ENCODE assay signal across 1 cellular context in genomic region chr3:194584866-194585265, GRCh38.
A peak's percentile ranks its signal among the peaks of the same experiment; 100 is the strongest.
TF ChIP-seq lines count a peak whose summit lies in the region.

No MANE protein-coding gene starts in this region.

TF ChIP-seq in K562, 482 proteins besides CTCF, POLR2A, EP300 and RAD21 (continued from another document):
- TF ChIP-seq DMBX1 (CRISPR knock-in tag; IDR thresholded peaks at IDR 0.05; ENCODE audit: borderline replicate concordance) (no peak), HSF4 (CRISPR knock-in tag; IDR thresholded peaks at IDR 0.05; ENCODE audit: borderline replicate concordance) (no peak), KDM1A (IDR thresholded peaks at IDR 0.05) (peak; percentile 44 to 56; a peak in 2 of 4 replicates), CUX1 (CRISPR knock-in tag; IDR thresholded peaks at IDR 0.05) (no peak), RCOR1 (IDR thresholded peaks at IDR 0.05; ENCODE audit: borderline replicate concordance in 1 of 2, low read depth in 2 of 2, low read length in 2 of 2) (peak in 1 of 2 experiments; percentile 47; a peak in 1 of 4 replicates), BACH1 (tag; IDR thresholded peaks at IDR 0.05) (0 out of 2 replicates have a peak, but pooled peaks have one; percentile 7), RBM25 (IDR thresholded peaks at IDR 0.05; ENCODE audit: low read depth, low read length, severe bottlenecking) (peak; percentile 5), MEIS2 (IDR thresholded peaks at IDR 0.05; ENCODE audit: partially characterized antibody) (peak; percentile 37), CBFA2T3 (IDR thresholded peaks at IDR 0.05) (0 out of 2 replicates have a peak, but pooled peaks have one; percentile 10), POLR2AphosphoS2 (IDR thresholded peaks at IDR 0.05; ENCODE audit: low read length) (0 out of 2 replicates have a peak, but pooled peaks have one; percentile 1), FOXK2 (conservative IDR thresholded peaks at IDR 0.05 in 1 of 2, IDR thresholded peaks at IDR 0.05 in 1 of 2; ENCODE audit: low read depth in 2 of 2) (no peak)
TF ChIP-seq in K562: peak in this region for 7.
